Comparison of ENCODE assay signal across 14 cellular contexts in the genomic region with DNA sequence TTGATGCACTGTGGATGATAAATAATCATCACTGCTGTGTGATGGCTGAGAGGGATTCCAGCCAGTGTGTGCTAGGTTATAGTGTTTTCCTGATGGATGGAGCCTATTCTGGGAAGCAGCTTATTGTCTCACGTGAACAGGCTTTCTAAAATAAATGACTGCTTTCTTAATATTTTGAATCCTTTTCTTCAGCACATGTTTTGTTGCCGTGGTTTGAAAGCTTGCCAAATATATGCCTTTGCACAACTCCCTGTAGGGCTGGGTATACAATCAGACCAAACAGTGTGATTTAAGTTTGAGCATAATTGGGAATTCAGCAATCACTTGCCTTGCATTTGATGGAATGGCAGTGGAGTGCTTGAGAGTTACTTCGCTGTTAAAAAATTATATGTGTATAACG.
DNase-seq lines count a peak whose midpoint lies in the region; ATAC-seq and TF ChIP-seq lines count a peak whose summit lies in the region.
"Had no signal": no experiment of that assay in that cellular context is flagged by ENCODE, and none has a peak within 500 bp of the region (broad histone marks: within the 10 kb centered on the region; RNA-seq: fewer than 3 reads in every experiment).

No MANE protein-coding gene starts in this region.

- no peak overlapping the region for H2AFZ ChIP-seq in KMS-11 (ENCODE audit: low read depth)

- no peak overlapping the region for H3K27ac ChIP-seq in KMS-11
- H3K27ac ChIP-seq: BLaER1 had no signal

- no peak overlapping the region for H3K9ac ChIP-seq in KMS-11
- H3K9ac ChIP-seq: BLaER1 had no signal

- H4K20me1 ChIP-seq in KMS-11 (ENCODE audit: insufficient read depth), result no peaks in the 10 kb centered on the region
- H4K20me1 ChIP-seq: BLaER1 had no signal

- H3K4me2 ChIP-seq in KMS-11, result peak overlapping the region; percentile 2; the same call in 1 of the 2 replicates
- H3K4me2 ChIP-seq: BLaER1 had no signal

- H3K4me3 ChIP-seq in KMS-11 (IDR thresholded peaks at IDR 0.05; ENCODE audit: insufficient read depth, low read depth, low read length) (no peak overlapping the region), choroid plexus epithelial cell (ENCODE audit: low read depth, low read length) (no peak overlapping the region)
- H3K4me3 ChIP-seq: BLaER1 had no signal

- TF ChIP-seq CTCF in KMS-11 (conservative IDR thresholded peaks at IDR 0.05; ENCODE audit: low read depth, low read length), result no peak
- TF ChIP-seq CTCF in choroid plexus epithelial cell (conservative IDR thresholded peaks at IDR 0.05; ENCODE audit: low read depth, low read length), result no peak

- no peaks in the 10 kb centered on the region for H3K79me2 ChIP-seq in KMS-11 (ENCODE audit: insufficient read depth, low read depth)

- DNase-seq in EH (ENCODE audit: low read depth) (peak; percentile 28), choroid plexus epithelial cell (ENCODE audit: low read depth) (peak; percentile 61), iris pigment epithelial cell (ENCODE audit: low read depth) (peak; percentile 34), mucosa of gallbladder (ENCODE audit: low spot score) (no peak), glomerular visceral epithelial cell (ENCODE audit: extremely low spot score) (no peak)
- DNase-seq: DMS 273 treated with DMSO at 0.1 percent for 48 hours, H9, NCI-H1105, NCI-H1694 treated with DMSO at 0.1 percent for 48 hours, NCI-H82, RPMI8226 had no signal

- no peaks in the 10 kb centered on the region for H3K27me3 ChIP-seq in KMS-11 (ENCODE audit: insufficient read depth, low read depth)
- H3K27me3 ChIP-seq: BLaER1 had no signal

- no peaks in the 10 kb centered on the region for H3K36me3 ChIP-seq in KMS-11 (ENCODE audit: insufficient read depth)
- H3K36me3 ChIP-seq: BLaER1 had no signal

- ATAC-seq in activated CD4-positive, CD25-positive, alpha-beta regulatory T cell treated with anti-CD3 and anti-CD28 coated beads, Interleukin-2, amount 50 U/mL, for 24 hours, result no peak

- peaks cover 50% of the 10 kb centered on the region for H3K4me1 ChIP-seq in KMS-11 (ENCODE audit: low read depth, poor library complexity, severe bottlenecking)

Comparison
In these comparisons a context has a peak if more than half of its experiments do, and no peak if none do; other contexts are left out.
1. DNase-seq: peak in EH (single experiment), choroid plexus epithelial cell (single experiment) and iris pigment epithelial cell (single experiment); none in mucosa of gallbladder (single experiment) and glomerular visceral epithelial cell (single experiment).